Comparison of ENCODE assay signal across 13 cellular contexts in the genomic region with DNA sequence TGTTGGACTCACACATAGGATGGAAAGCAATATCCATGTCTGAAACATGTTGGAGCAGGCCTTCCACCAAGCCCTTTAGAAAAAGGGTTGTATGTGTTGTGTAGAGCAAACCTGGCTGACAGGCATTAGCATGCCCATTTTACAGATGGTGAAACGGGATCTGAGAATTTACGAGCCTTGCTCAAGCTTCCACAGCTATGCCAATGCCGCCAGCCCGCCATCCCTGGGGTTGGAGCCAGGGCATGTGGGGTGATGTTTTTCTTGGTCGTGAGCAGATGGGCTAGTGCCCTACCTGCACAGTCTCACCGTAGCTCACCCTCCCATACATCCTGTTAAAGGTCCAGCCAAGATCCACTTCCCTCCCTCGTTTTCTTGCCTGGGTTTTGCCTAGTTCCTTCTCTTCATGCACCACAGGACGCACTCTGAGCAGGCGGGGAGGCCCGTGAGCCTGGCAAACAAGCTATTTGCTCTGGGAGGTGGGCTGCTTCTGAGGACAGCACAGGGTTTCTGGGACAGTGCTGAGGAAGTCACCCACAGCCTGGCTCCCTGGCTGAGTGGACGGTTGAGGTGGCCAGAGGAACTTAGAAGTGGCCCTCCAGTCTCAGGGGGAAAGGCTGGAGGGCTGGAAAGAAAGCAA.
DNase-seq lines count a peak whose midpoint lies in the region; ATAC-seq, FAIRE-seq and TF ChIP-seq lines count a peak whose summit lies in the region.
"Had no signal": no experiment of that assay in that cellular context is flagged by ENCODE, and none has a peak within 500 bp of the region (broad histone marks: within the 10 kb centered on the region; RNA-seq: fewer than 3 reads in every experiment).

No MANE protein-coding gene starts in this region.

- H3K4me1 Mint-ChIP-seq in astrocyte (ENCODE audit: low read depth, unreplicated experiment) = peaks cover 26% of the 10 kb centered on the region
- H3K4me1 Mint-ChIP-seq in activated CD8-positive, alpha-beta T cell treated with anti-CD3 and anti-CD28 coated beads for 36 hours (ENCODE audit: low read depth) = no peaks in the 10 kb centered on the region
- H3K4me1 Mint-ChIP-seq: activated naive CD8-positive, alpha-beta T cell treated with anti-CD3 and anti-CD28 coated beads for 36 hours had no signal

- peaks cover 9% of the 10 kb centered on the region for H3K27me3 ChIP-seq in astrocyte (ENCODE audit: insufficient read depth, low read length)
- peaks cover 0 to 80% (median 8%) of the 10 kb centered on the region in 7 donors for H3K27me3 ChIP-seq in spleen (replicated peaks in 1 of 7)

- H3K4me3 Mint-ChIP-seq in astrocyte (ENCODE audit: unreplicated experiment) = no peak overlapping the region
- no peak overlapping the region for H3K4me3 Mint-ChIP-seq in activated CD8-positive, alpha-beta T cell treated with anti-CD3 and anti-CD28 coated beads for 36 hours
- H3K4me3 Mint-ChIP-seq: activated CD4-positive, alpha-beta memory T cell treated with anti-CD3 and anti-CD28 coated beads for 36 hours; activated naive CD8-positive, alpha-beta T cell treated with anti-CD3 and anti-CD28 coated beads for 36 hours; CD4-positive, alpha-beta T cell; natural killer cell treated with Interleukin-12 subunit alpha and Interleukin-12 subunit beta and Interleukin-15 and Interleukin-18, amount 100 ng/mL, for 72 hours had no signal

- ATAC-seq in activated CD8-positive, alpha-beta T cell treated with anti-CD3 and anti-CD28 coated beads for 36 hours = no peak
- no peak for ATAC-seq in GM21825 (IDR thresholded peaks at IDR 0.05; ENCODE audit: unreplicated experiment)
- ATAC-seq: natural killer cell treated with Interleukin-12 subunit alpha and Interleukin-12 subunit beta and Interleukin-15 and Interleukin-18, amount 100 ng/mL, for 72 hours had no signal

- peak overlapping the region; percentile 83 for H3K27ac ChIP-seq in HEK293 (ENCODE audit: extremely low read depth, low read depth, low read length)
- H3K27ac ChIP-seq in astrocyte (ENCODE audit: low read depth, low read length) = peak overlapping the region; percentile 90
- peak overlapping the region in 20 of 21 experiments; percentile 11 to 75 (median 57) for H3K27ac ChIP-seq in skin epidermis
- H3K27ac ChIP-seq in spleen = no peak overlapping the region

- FAIRE-seq in astrocyte (lab: Jason Lieb, UNC) = peak; percentile 13

- H4K20me1 ChIP-seq in astrocyte (ENCODE audit: insufficient read depth, low read length) = no peaks in the 10 kb centered on the region

- no peak for TF ChIP-seq POLR2A in spleen (IDR thresholded peaks at IDR 0.05)

- peaks cover 4% of the 10 kb centered on the region for H3K9me3 ChIP-seq in HEK293 (ENCODE audit: control insufficient read depth, insufficient read depth, low read depth, low read length)
- H3K9me3 ChIP-seq in astrocyte (ENCODE audit: insufficient read depth, low read depth, low read length) = peaks cover 3% of the 10 kb centered on the region
- peaks cover 0 to 13% (median 9%) of the 10 kb centered on the region in 8 donors for H3K9me3 ChIP-seq in spleen

- H3K9me3 Mint-ChIP-seq in astrocyte (ENCODE audit: unreplicated experiment) = peaks cover 12% of the 10 kb centered on the region
- peaks cover 3% of the 10 kb centered on the region for H3K9me3 Mint-ChIP-seq in activated CD8-positive, alpha-beta T cell treated with anti-CD3 and anti-CD28 coated beads for 36 hours
- H3K9me3 Mint-ChIP-seq: CD4-positive, alpha-beta T cell; natural killer cell treated with Interleukin-12 subunit alpha and Interleukin-12 subunit beta and Interleukin-15 and Interleukin-18, amount 100 ng/mL, for 72 hours had no signal

- peaks cover 35% of the 10 kb centered on the region for H3K4me1 ChIP-seq in HEK293 (ENCODE audit: control insufficient read depth, insufficient read depth, low read length)
- H3K4me1 ChIP-seq in astrocyte (ENCODE audit: insufficient read depth, low read length) = peaks cover 30% of the 10 kb centered on the region
- peaks cover 0 to 52% (median 24%) of the 10 kb centered on the region in 6 donors for H3K4me1 ChIP-seq in spleen

- H3K36me3 Mint-ChIP-seq in astrocyte (ENCODE audit: low read depth, unreplicated experiment) = peaks cover 6% of the 10 kb centered on the region
- H3K36me3 Mint-ChIP-seq in activated CD8-positive, alpha-beta T cell treated with anti-CD3 and anti-CD28 coated beads for 36 hours (ENCODE audit: low read depth) = no peaks in the 10 kb centered on the region
- H3K36me3 Mint-ChIP-seq: activated CD4-positive, alpha-beta memory T cell treated with anti-CD3 and anti-CD28 coated beads for 36 hours; activated naive CD8-positive, alpha-beta T cell treated with anti-CD3 and anti-CD28 coated beads for 36 hours had no signal

- WGBS in spleen, 5 donors = 66 to 81% (median 71%) methylated on average over 10 to 11 of the region's 11 CpGs

- peaks cover 55% of the 10 kb centered on the region for H3K27me3 Mint-ChIP-seq in astrocyte (ENCODE audit: low read depth, unreplicated experiment)
- no peaks in the 10 kb centered on the region for H3K27me3 Mint-ChIP-seq in activated CD8-positive, alpha-beta T cell treated with anti-CD3 and anti-CD28 coated beads for 36 hours
- H3K27me3 Mint-ChIP-seq: activated CD4-positive, alpha-beta memory T cell treated with anti-CD3 and anti-CD28 coated beads for 36 hours; activated naive CD8-positive, alpha-beta T cell treated with anti-CD3 and anti-CD28 coated beads for 36 hours; CD4-positive, alpha-beta T cell had no signal

- peak overlapping the region; percentile 76 for H2AFZ ChIP-seq in astrocyte (ENCODE audit: low read depth, low read length)

- H3K27ac Mint-ChIP-seq in astrocyte (ENCODE audit: unreplicated experiment) = peak overlapping the region; percentile 91
- no peak overlapping the region for H3K27ac Mint-ChIP-seq in activated CD8-positive, alpha-beta T cell treated with anti-CD3 and anti-CD28 coated beads for 36 hours
- H3K27ac Mint-ChIP-seq: activated CD4-positive, alpha-beta memory T cell treated with anti-CD3 and anti-CD28 coated beads for 36 hours; activated naive CD8-positive, alpha-beta T cell treated with anti-CD3 and anti-CD28 coated beads for 36 hours; CD4-positive, alpha-beta T cell; natural killer cell treated with Interleukin-12 subunit alpha and Interleukin-12 subunit beta and Interleukin-15 and Interleukin-18, amount 100 ng/mL, for 72 hours had no signal

- intact Hi-C loops in activated CD8-positive, alpha-beta T cell treated with anti-CD3 and anti-CD28 coated beads for 36 hours (cut with micrococcal nuclease) = no loop called here
- intact Hi-C loops in spleen (cut with DNase I; ENCODE audit: low total_unique reads) = no loop called here
- intact Hi-C loops in head of caudate nucleus (cut with DNase I) = no loop called here

- H3K9ac ChIP-seq in astrocyte (ENCODE audit: low read length) = peak overlapping the region; percentile 76

- POLR2A ChIA-PET in HEK293 (lab: Yijun Ruan, JAX) = interaction anchor here (0.5 to 3.7 kb wide), 6 partner anchors 9 to 639 kb away, joined by 3 to 25 read pairs (median 5); a partner anchor contains a TSS
- POLR2A ChIA-PET in activated CD8-positive, alpha-beta T cell treated with anti-CD3 and anti-CD28 coated beads for 36 hours (lab: Charles Lee) = no interaction called here

- H3K4me2 ChIP-seq in astrocyte (ENCODE audit: low read length) = peak overlapping the region; percentile 69

- no peak for DNase-seq in astrocyte (ENCODE audit: low read depth)
- peak; percentile 49 for DNase-seq in kidney glomerular epithelial cell (lab: John Stamatoyannopoulos, UW)
- DNase-seq in activated CD8-positive, alpha-beta T cell treated with anti-CD3 and anti-CD28 coated beads for 36 hours = no peak
- DNase-seq in spleen = no peak
- DNase-seq in head of caudate nucleus = no peak
- DNase-seq: activated CD4-positive, alpha-beta memory T cell treated with anti-CD3 and anti-CD28 coated beads for 36 hours; activated naive CD8-positive, alpha-beta T cell treated with anti-CD3 and anti-CD28 coated beads for 36 hours; CD4-positive, alpha-beta T cell; stimulated activated CD4-positive, alpha-beta T cell treated with anti-CD3 and anti-CD28 coated beads, Interleukin-4, amount 100 ng/mL, for 1 hour had no signal

- no peaks in the 10 kb centered on the region for H3K79me2 ChIP-seq in astrocyte (ENCODE audit: insufficient read depth, low read length)

- no peak for TF ChIP-seq CTCF in HEK293 (tag by site-specific recombination; IDR thresholded peaks at IDR 0.05)
- no peak for TF ChIP-seq CTCF in astrocyte (IDR thresholded peaks at IDR 0.05; ENCODE audit: insufficient read depth, low read depth, low read length)
- TF ChIP-seq CTCF in activated CD8-positive, alpha-beta T cell treated with anti-CD3 and anti-CD28 coated beads for 36 hours (IDR thresholded peaks at IDR 0.05) = no peak
- no peak for TF ChIP-seq CTCF in spleen (IDR thresholded peaks at IDR 0.05 in 8 of 11, conservative IDR thresholded peaks at IDR 0.05 in 3 of 11)

- no peaks in the 10 kb centered on the region for H3K36me3 ChIP-seq in HEK293 (ENCODE audit: control insufficient read depth in 2 of 2, insufficient read depth in 1 of 2, low read length in 2 of 2)
- H3K36me3 ChIP-seq in astrocyte (ENCODE audit: insufficient read depth, low read length) = no peaks in the 10 kb centered on the region
- H3K36me3 ChIP-seq in spleen = no peaks in the 10 kb centered on the region

- H3K4me3 ChIP-seq in HEK293 (ENCODE audit: low read depth, low read length) (no peak overlapping the region), astrocyte (ENCODE audit: insufficient read depth, low read depth, low read length) (no peak overlapping the region), skin epidermis (no peak overlapping the region), spleen (no peak overlapping the region)

- CTCF ChIA-PET in HEK293 (lab: Yijun Ruan, JAX) = interaction anchor here (0.6 to 1.7 kb wide), 3 partner anchors 14 to 116 kb away, joined by 3 to 7 read pairs (median 5); a partner anchor contains a TSS
- CTCF ChIA-PET in activated CD8-positive, alpha-beta T cell treated with anti-CD3 and anti-CD28 coated beads for 36 hours (lab: Charles Lee) = no interaction called here

TF ChIP-seq in HEK293, 187 proteins besides CTCF, POLR2A, EP300 and RAD21:
- TF ChIP-seq ZNF341 (tag by site-specific recombination; IDR thresholded peaks at IDR 0.05; ENCODE audit: low read depth) (peak; percentile 39; the same call in 1 of the 2 replicates), ZNF654 (tag by site-specific recombination; IDR thresholded peaks at IDR 0.05; ENCODE audit: low read depth) (no peak), ZFP37 (tag by site-specific recombination; IDR thresholded peaks at IDR 0.05) (no peak), ZNF843 (tag by site-specific recombination; IDR thresholded peaks at IDR 0.05) (no peak), ZBTB1 (tag by site-specific recombination; IDR thresholded peaks at IDR 0.05) (no peak)

Comparison
In these comparisons a context has a peak if more than half of its experiments do, and no peak if none do; other contexts are left out.
1. H3K27ac ChIP-seq: peak in HEK293 (single experiment), astrocyte (single experiment) and skin epidermis (20 of 21); none in spleen (0 of 8).